In the genomic region with DNA sequence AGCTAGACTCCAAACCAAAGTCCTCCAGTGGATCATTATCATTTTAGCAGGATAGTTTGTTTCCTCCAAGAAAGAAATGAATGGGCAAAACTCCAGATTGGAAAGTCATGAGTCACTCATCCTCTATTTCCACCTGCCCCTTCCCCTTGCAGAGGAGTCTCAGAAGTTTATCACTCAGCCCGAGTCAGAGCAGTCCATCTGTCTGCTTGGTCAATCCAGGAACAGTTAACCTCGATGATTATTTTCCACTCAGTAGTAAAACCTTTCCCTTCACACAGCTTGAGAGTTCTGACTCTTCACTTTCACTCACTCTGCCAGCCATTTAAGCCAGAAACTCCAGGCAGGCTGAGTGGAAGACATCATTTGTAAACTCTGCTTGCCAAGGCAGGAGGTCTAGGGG, we compare ENCODE assay signal across 18 cellular contexts.
DNase-seq lines count a peak whose midpoint lies in the region; ATAC-seq, FAIRE-seq and TF ChIP-seq lines count a peak whose summit lies in the region.
"Had no signal": no experiment of that assay in that cellular context is flagged by ENCODE, and none has a peak within 500 bp of the region (broad histone marks: within the 10 kb centered on the region; RNA-seq: fewer than 3 reads in every experiment).

No MANE protein-coding gene starts in this region.

- H3K4me3 ChIP-seq in mammary epithelial cell (replicated peaks in 1 of 3; ENCODE audit: insufficient read depth in 1 of 3, low read depth in 2 of 3, low read length in 3 of 3) = no peak overlapping the region
- H3K4me3 ChIP-seq in hepatocyte = no peak overlapping the region
- H3K4me3 ChIP-seq in pancreas = no peak overlapping the region
- H3K4me3 ChIP-seq: BLaER1 had no signal

- H3K79me2 ChIP-seq in mammary epithelial cell (ENCODE audit: insufficient read depth, low read length) (no peaks in the 10 kb centered on the region), hepatocyte (no peaks in the 10 kb centered on the region)

- no peaks in the 10 kb centered on the region for H3K9me3 ChIP-seq in mammary epithelial cell (replicated peaks; ENCODE audit: insufficient read depth, low read length)
- no peaks in the 10 kb centered on the region for H3K9me3 ChIP-seq in hepatocyte (ENCODE audit: low read depth)
- no peaks in the 10 kb centered on the region for H3K9me3 ChIP-seq in pancreas

- H3K27me3 Mint-ChIP-seq in MCF 10A (ENCODE audit: insufficient read depth, unreplicated experiment) = no peaks in the 10 kb centered on the region

- H3K27ac Mint-ChIP-seq in MCF 10A (ENCODE audit: low read depth, unreplicated experiment) = no peak overlapping the region
- H3K27ac Mint-ChIP-seq: HFFc6 had no signal

- DNase-seq in MCF 10A (ENCODE audit: unreplicated experiment) (peak; percentile 33), mammary epithelial cell (no peak), hepatocyte (ENCODE audit: low spot score) (peak; percentile 24), pancreas (no peak), NCI-H146 treated with DMSO at 0.1 percent for 48 hours (lab: John Stamatoyannopoulos, UW; ENCODE audit: unreplicated experiment) (no peak), SW 1271 (lab: John Stamatoyannopoulos, UW) (no peak)
- DNase-seq: HFFc6, NCI-H1048, NCI-H1436 treated with DMSO at 0.1 percent for 48 hours, NCI-H2081, NCI-H748 treated with DMSO at 0.1 percent for 48 hours, RPMI8226 had no signal

- H3K4me3 Mint-ChIP-seq in MCF 10A (ENCODE audit: unreplicated experiment) = no peak overlapping the region
- H3K4me3 Mint-ChIP-seq: HFFc6, IgD-negative memory B cell had no signal

- 50% methylated on average over 1 of the region's 2 CpGs for WGBS in mammary epithelial cell (ENCODE audit: low coverage, missing lambda C conversion rate)
- 18% methylated on average over 2 of the region's 2 CpGs for WGBS in hepatocyte (ENCODE audit: low lambda C conversion rate, missing lambda C conversion rate)
- 24 to 26% methylated on average over 2 of the region's 2 CpGs for WGBS in pancreas, 2 donors

- H3K36me3 ChIP-seq in mammary epithelial cell (ENCODE audit: insufficient read depth, low read length) (no peaks in the 10 kb centered on the region), hepatocyte (replicated peaks; ENCODE audit: insufficient read depth, low read depth) (no peaks in the 10 kb centered on the region), pancreas (no peaks in the 10 kb centered on the region)
- H3K36me3 ChIP-seq: BLaER1 had no signal

- no peaks in the 10 kb centered on the region for H3K9me3 Mint-ChIP-seq in MCF 10A (ENCODE audit: unreplicated experiment)

- H3K27me3 ChIP-seq in mammary epithelial cell (ENCODE audit: insufficient read depth, low read length) (no peaks in the 10 kb centered on the region), hepatocyte (no peaks in the 10 kb centered on the region), pancreas (no peaks in the 10 kb centered on the region)
- H3K27me3 ChIP-seq: BLaER1 had no signal

- H2AFZ ChIP-seq in mammary epithelial cell (ENCODE audit: low read depth, low read length) (no peak overlapping the region), hepatocyte (no peak overlapping the region)

- dilution Hi-C loops in mammary epithelial cell (cut with HindIII; ENCODE audit: low sequenced_read_pairs) = no loop called here

- CTCF ChIA-PET in MCF 10A (lab: Yijun Ruan, JAX) (no interaction called here), mammary epithelial cell (lab: Charles Lee; ENCODE audit: low non-redundant PET) (no interaction called here)

- no peak for FAIRE-seq in pancreas (lab: Jason Lieb, UNC)
- FAIRE-seq: GM19239, H54 had no signal

- no peak overlapping the region for H3K4me2 ChIP-seq in mammary epithelial cell (ENCODE audit: insufficient read depth, low read depth, low read length)
- peak overlapping the region; percentile 38 for H3K4me2 ChIP-seq in hepatocyte
- H3K4me2 ChIP-seq: BLaER1 had no signal

- H4K20me1 ChIP-seq in mammary epithelial cell (ENCODE audit: insufficient read depth, low read length) = no peaks in the 10 kb centered on the region
- H4K20me1 ChIP-seq in hepatocyte (ENCODE audit: insufficient read depth, poor library complexity, severe bottlenecking) = no peaks in the 10 kb centered on the region
- H4K20me1 ChIP-seq: BLaER1 had no signal

- ATAC-seq in pancreas (peak in 1 of 4 donors; percentile 4), GM19455 (IDR thresholded peaks at IDR 0.05; ENCODE audit: unreplicated experiment) (no peak), HG02678 (IDR thresholded peaks at IDR 0.05; ENCODE audit: unreplicated experiment) (no peak)

- no peaks in the 10 kb centered on the region for H3K36me3 Mint-ChIP-seq in MCF 10A (ENCODE audit: insufficient read depth, unreplicated experiment)
- H3K36me3 Mint-ChIP-seq: IgD-negative memory B cell had no signal

- in situ Hi-C loops in mammary epithelial cell (cut with MboI; ENCODE audit: low sequenced_read_pairs in 2 of 2) = no loop called here

- H3K4me1 Mint-ChIP-seq in MCF 10A (ENCODE audit: insufficient read depth, unreplicated experiment) = no peaks in the 10 kb centered on the region

- intact Hi-C loops in MCF 10A (cut with micrococcal nuclease) = no loop called here
- intact Hi-C loops in mammary epithelial cell (cut with micrococcal nuclease) = no loop called here
- intact Hi-C loops in pancreas (cut with DNase I) = no loop called here

- H3K9me2 ChIP-seq in hepatocyte (replicated peaks; ENCODE audit: insufficient read depth) = no peaks in the 10 kb centered on the region

- H3K27ac ChIP-seq in mammary epithelial cell (ENCODE audit: insufficient read depth, low read depth, low read length) = no peak overlapping the region
- H3K27ac ChIP-seq in hepatocyte = peak overlapping the region; percentile 55
- H3K27ac ChIP-seq in pancreas = peak overlapping the region; percentile 25 to 84 (median 82)
- H3K27ac ChIP-seq: BLaER1 had no signal

- no peaks in the 10 kb centered on the region for H3K4me1 ChIP-seq in mammary epithelial cell (ENCODE audit: insufficient read depth, low read length)
- peaks cover 34% of the 10 kb centered on the region for H3K4me1 ChIP-seq in hepatocyte (ENCODE audit: insufficient read depth)
- H3K4me1 ChIP-seq in pancreas = peaks cover 28 to 42% (median 41%) of the 10 kb centered on the region in 3 donors

- POLR2A ChIA-PET in MCF 10A (lab: Yijun Ruan, JAX) = no interaction called here

- no TSS peak for BruUV-seq in MCF 10A (replicated peaks; lab: Mats Ljungman, UMichigan)
- no TSS peak for BruUV-seq in mammary epithelial cell (replicated peaks; lab: Mats Ljungman, UMichigan)

- TF ChIP-seq CTCF in MCF 10A (IDR thresholded peaks at IDR 0.05; ENCODE audit: unreplicated experiment) (no peak), mammary epithelial cell (conservative IDR thresholded peaks at IDR 0.05 in 1 of 2, IDR thresholded peaks at IDR 0.05 in 1 of 2; ENCODE audit: extremely low read depth in 1 of 2, insufficient read depth in 1 of 2, low read depth in 1 of 2, low read length in 2 of 2) (no peak), hepatocyte (IDR thresholded peaks at IDR 0.05; ENCODE audit: poor library complexity) (no peak), pancreas (IDR thresholded peaks at IDR 0.05) (no peak)

- H3K9ac ChIP-seq in mammary epithelial cell (ENCODE audit: insufficient read depth, low read length) = no peak overlapping the region
- H3K9ac ChIP-seq: BLaER1 had no signal

Comparison
In these comparisons a context has a peak if more than half of its experiments do, and no peak if none do; other contexts are left out.
1. DNase-seq: peak in MCF 10A (single experiment) and hepatocyte (single experiment); none in mammary epithelial cell (single experiment), pancreas (0 of 6), NCI-H146 treated with DMSO at 0.1 percent for 48 hours (single experiment) and SW 1271 (0 of 2).